Comparison of ENCODE assay signal across 16 cellular contexts in the genomic region with DNA sequence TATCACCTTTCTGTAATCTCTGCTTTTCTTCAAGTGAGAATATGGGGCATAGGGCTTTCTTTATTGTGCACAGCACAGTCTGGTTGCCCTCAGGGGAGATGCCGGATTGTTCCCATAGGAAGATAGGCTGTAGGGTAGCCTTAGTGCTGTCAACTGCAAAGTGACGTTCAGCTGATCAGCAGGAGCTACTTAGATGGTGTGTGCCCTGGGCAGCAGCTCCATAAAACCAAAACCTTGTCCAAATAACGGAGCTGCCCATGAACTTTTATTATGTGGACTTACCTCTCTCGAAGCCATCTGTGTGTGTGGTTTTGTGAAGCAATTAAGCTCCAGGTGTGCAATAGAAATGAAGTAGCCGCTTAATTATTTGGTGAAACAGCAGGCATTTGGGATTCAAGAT.
"Had no signal": no experiment of that assay in that cellular context is flagged by ENCODE, and none has a peak within 500 bp of the region (broad histone marks: within the 10 kb centered on the region; RNA-seq: fewer than 3 reads in every experiment).

No MANE protein-coding gene starts in this region.

- H3K9me3 Mint-ChIP-seq: activated CD4-positive, alpha-beta T cell treated with anti-CD3 and anti-CD28 coated beads, Interleukin-2, amount 10 ng/mL, durations not matched to agents 24 days and 14 days; stimulated activated naive CD8-positive, alpha-beta T cell treated with anti-CD3 and anti-CD28 coated beads, Interleukin-15, Interleukin-2, amounts not matched to agents 100 ng/mL and 50 ng/mL, for 24 hours; WTC11 had no signal

- FAIRE-seq: endothelial cell of umbilical vein, urothelium cell line had no signal

- H3K27ac ChIP-seq: colonic mucosa, heart left ventricle, thoracic aorta had no signal

- H3K9me3 ChIP-seq: colonic mucosa, heart left ventricle, thoracic aorta had no signal

- H3K27me3 ChIP-seq: colonic mucosa, heart left ventricle had no signal

- DNase-seq: activated CD4-positive, alpha-beta T cell treated with anti-CD3 and anti-CD28 coated beads, Interleukin-2, amount 10 ng/mL, durations not matched to agents 24 days and 14 days; activated naive CD4-positive, alpha-beta T cell treated with anti-CD3 and anti-CD28 coated beads, Interleukin-2, amount 50 U/mL, for 16 hours; activated T-cell treated with anti-CD3 and anti-CD28 coated beads, Interleukin-2, amount 50 U/mL, for 1 hour; caudate nucleus; colonic mucosa; effector CD4-positive, alpha-beta T cell; foreskin melanocyte; heart left ventricle; mammary epithelial cell; stimulated activated CD4-positive, alpha-beta T cell treated with anti-CD3 and anti-CD28 coated beads, Interleukin-2, amount 100 ng/mL, for 48 hours had no signal

- H3K36me3 Mint-ChIP-seq: WTC11 had no signal

- H3K4me1 ChIP-seq: colonic mucosa had no signal

- H3K36me3 ChIP-seq: colonic mucosa, heart left ventricle, thoracic aorta had no signal

- H3K27me3 Mint-ChIP-seq: activated CD4-positive, alpha-beta T cell treated with anti-CD3 and anti-CD28 coated beads, Interleukin-2, amount 10 ng/mL, durations not matched to agents 24 days and 14 days had no signal

- ATAC-seq: heart left ventricle, left lobe of liver, WTC11 had no signal

- H3K27ac Mint-ChIP-seq: activated CD4-positive, alpha-beta T cell treated with anti-CD3 and anti-CD28 coated beads, Interleukin-2, amount 10 ng/mL, durations not matched to agents 24 days and 14 days; stimulated activated naive CD8-positive, alpha-beta T cell treated with anti-CD3 and anti-CD28 coated beads, Interleukin-15, Interleukin-2, amounts not matched to agents 100 ng/mL and 50 ng/mL, for 24 hours; WTC11 had no signal

- H3K4me3 Mint-ChIP-seq: activated CD4-positive, alpha-beta T cell treated with anti-CD3 and anti-CD28 coated beads, Interleukin-2, amount 10 ng/mL, durations not matched to agents 24 days and 14 days; stimulated activated naive CD8-positive, alpha-beta T cell treated with anti-CD3 and anti-CD28 coated beads, Interleukin-15, Interleukin-2, amounts not matched to agents 100 ng/mL and 50 ng/mL, for 24 hours; WTC11 had no signal

- H3K4me3 ChIP-seq: colonic mucosa, heart left ventricle, thoracic aorta had no signal

- H3K4me1 Mint-ChIP-seq: activated CD4-positive, alpha-beta T cell treated with anti-CD3 and anti-CD28 coated beads, Interleukin-2, amount 10 ng/mL, durations not matched to agents 24 days and 14 days had no signal
